Comparison of ENCODE assay signal across 8 cellular contexts in genomic region chr10:15585303-15585715, GRCh38.
A peak's percentile ranks its signal among the peaks of the same experiment; 100 is the strongest.
DNase-seq lines count a peak whose midpoint lies in the region; ATAC-seq and TF ChIP-seq lines count a peak whose summit lies in the region.

No MANE protein-coding gene starts in this region.

- H3K27me3 Mint-ChIP-seq in glutamatergic neuron (ENCODE audit: unreplicated experiment): no peaks in the 10 kb centered on the region

- no peaks in the 10 kb centered on the region for H3K4me1 Mint-ChIP-seq in glutamatergic neuron (ENCODE audit: low read depth, unreplicated experiment)

- TF ChIP-seq CTCF in AG10803 (conservative IDR thresholded peaks at IDR 0.05; ENCODE audit: low read length) (peak; percentile 79), GM12875 (IDR thresholded peaks at IDR 0.05; ENCODE audit: borderline replicate concordance, insufficient read depth, low read depth, low read length) (peak; percentile 74), glutamatergic neuron (IDR thresholded peaks at IDR 0.05; ENCODE audit: partially characterized antibody, unreplicated experiment) (peak; percentile 92)

- H3K4me3 Mint-ChIP-seq in glutamatergic neuron (ENCODE audit: unreplicated experiment): no peak overlapping the region

- no peak overlapping the region for H3K27ac Mint-ChIP-seq in glutamatergic neuron (ENCODE audit: unreplicated experiment)

- H3K9me3 Mint-ChIP-seq in glutamatergic neuron (ENCODE audit: unreplicated experiment): peaks cover 1% of the 10 kb centered on the region

- peak; percentile 65 for DNase-seq in AG10803 (ENCODE audit: low read depth)
- peak; percentile 5 to 11 for DNase-seq in NCI-H1930 (lab: John Stamatoyannopoulos, UW)
- peak; percentile 77 for DNase-seq in activated CD8-positive, alpha-beta memory T cell treated with anti-CD3 and anti-CD28 coated beads, Interleukin-2, amount 50 U/mL, for 48 hours
- peak; percentile 82 for DNase-seq in glutamatergic neuron
- DNase-seq in pulmonary artery endothelial cell (ENCODE audit: low read depth, low spot score): peak; percentile 29

- H3K4me3 ChIP-seq in AG10803 (ENCODE audit: low read length) (no peak overlapping the region), GM12875 (ENCODE audit: low read depth, low read length) (no peak overlapping the region)

- peaks cover 7% of the 10 kb centered on the region for H3K36me3 Mint-ChIP-seq in glutamatergic neuron (ENCODE audit: unreplicated experiment)

- ATAC-seq in HG02678 (IDR thresholded peaks at IDR 0.05; ENCODE audit: unreplicated experiment) (peak; percentile 74), HG02840 (IDR thresholded peaks at IDR 0.05; ENCODE audit: low FRiP score, unreplicated experiment) (no peak)

Comparison
In these comparisons a context has a peak if more than half of its experiments do, and no peak if none do; other contexts are left out.
1. DNase-seq: peak in every context shown above with its lines; median percentile 82 in glutamatergic neuron; 77 in activated CD8-positive, alpha-beta memory T cell treated with anti-CD3 and anti-CD28 coated beads, Interleukin-2, amount 50 U/mL, for 48 hours; 65 in AG10803; 29 in pulmonary artery endothelial cell; 8 in NCI-H1930.